In the genomic region with DNA sequence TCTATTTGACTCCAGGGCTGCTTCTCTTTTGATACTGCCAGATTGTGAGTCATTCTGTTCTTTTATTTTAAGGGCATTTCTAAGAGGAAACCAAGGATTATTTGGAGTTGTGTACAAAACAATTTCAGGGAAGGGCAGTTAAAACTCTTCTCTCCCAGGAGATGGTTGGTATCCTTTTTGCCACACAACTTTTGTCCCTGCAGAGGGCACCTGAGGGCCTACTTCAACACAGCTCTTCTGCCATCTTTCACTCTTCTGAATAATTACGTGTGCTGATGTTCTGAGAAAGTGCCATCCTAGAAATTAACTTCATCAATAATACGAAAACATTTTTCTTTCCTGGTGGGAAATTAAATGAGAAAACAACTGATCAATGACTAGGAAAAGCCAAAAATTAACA, we compare ENCODE assay signal across 8 cellular contexts.
A peak's percentile ranks its signal among the peaks of the same experiment; 100 is the strongest.
DNase-seq lines count a peak whose midpoint lies in the region; ATAC-seq, FAIRE-seq and TF ChIP-seq lines count a peak whose summit lies in the region.
"Had no signal": no experiment of that assay in that cellular context is flagged by ENCODE, and none has a peak within 500 bp of the region (broad histone marks: within the 10 kb centered on the region; RNA-seq: fewer than 3 reads in every experiment).

No MANE protein-coding gene starts in this region.

- peaks cover 27% of the 10 kb centered on the region for H3K4me1 ChIP-seq in DND-41 (ENCODE audit: insufficient read depth, low read length)

- no peak overlapping the region for H3K9ac ChIP-seq in DND-41 (ENCODE audit: low read depth, low read length)

- H3K27ac ChIP-seq in DND-41 (ENCODE audit: low read length) = no peak overlapping the region

- H2AFZ ChIP-seq in DND-41 (ENCODE audit: low read depth, low read length) = no peak overlapping the region

- peak; percentile 21 for DNase-seq in DND-41
- peak; percentile 5 for DNase-seq in HTR-8/SVneo (ENCODE audit: insufficient read length, low spot score)
- no peak for DNase-seq in astrocyte of the spinal cord (ENCODE audit: low read depth, low spot score)
- peak; percentile 47 for DNase-seq in myocyte (ENCODE audit: low read depth)
- DNase-seq in NCI-H510A (lab: John Stamatoyannopoulos, UW) = no peak
- DNase-seq in dedifferentiated amniotic fluid mesenchymal stem cell (ENCODE audit: extremely low spot score) = no peak
- DNase-seq: caudate nucleus had no signal

- no peaks in the 10 kb centered on the region for H3K79me2 ChIP-seq in DND-41 (ENCODE audit: insufficient read depth, low read length)

- no peaks in the 10 kb centered on the region for H3K9me3 ChIP-seq in DND-41 (ENCODE audit: insufficient read depth, low read length, severe bottlenecking)

- 0 out of 3 replicates have a peak, but pooled peaks have one; percentile 46 for ATAC-seq in DND-41 (ENCODE audit: insufficient read depth, low read depth)
- ATAC-seq in HG02610 (IDR thresholded peaks at IDR 0.05; ENCODE audit: unreplicated experiment) = no peak

- FAIRE-seq in HTR-8/SVneo (lab: Jason Lieb, UNC) = no peak

- H3K27me3 ChIP-seq in DND-41 (ENCODE audit: insufficient read depth, low read length, poor library complexity) = no peaks in the 10 kb centered on the region

- peak; percentile 50 for TF ChIP-seq CTCF in DND-41 (IDR thresholded peaks at IDR 0.05; ENCODE audit: borderline replicate concordance, extremely low read depth, low read length, poor library complexity, severe bottlenecking)
- TF ChIP-seq CTCF in astrocyte of the spinal cord (IDR thresholded peaks at IDR 0.05; ENCODE audit: low read depth, low read length) = peak; percentile 29

- H3K4me2 ChIP-seq in DND-41 (ENCODE audit: insufficient read depth, low read length) = no peak overlapping the region

- in situ Hi-C loops in astrocyte of the spinal cord (cut with HindIII; ENCODE audit: low sequenced_read_pairs) = no loop called here

- no peaks in the 10 kb centered on the region for H3K36me3 ChIP-seq in DND-41 (ENCODE audit: insufficient read depth, low read length)

- no peaks in the 10 kb centered on the region for H4K20me1 ChIP-seq in DND-41 (ENCODE audit: insufficient read depth, low read length)

- H3K4me3 ChIP-seq in DND-41 (ENCODE audit: low read depth in 1 of 2, low read length in 2 of 2) = no peak overlapping the region
- no peak overlapping the region for H3K4me3 ChIP-seq in astrocyte of the spinal cord (ENCODE audit: low read depth, low read length)

Comparison
In these comparisons a context has a peak if more than half of its experiments do, and no peak if none do; other contexts are left out.
1. DNase-seq: peak in DND-41 (single experiment), HTR-8/SVneo (single experiment) and myocyte (single experiment); none in astrocyte of the spinal cord (single experiment), NCI-H510A (single experiment) and dedifferentiated amniotic fluid mesenchymal stem cell (single experiment).